In the genomic region with DNA sequence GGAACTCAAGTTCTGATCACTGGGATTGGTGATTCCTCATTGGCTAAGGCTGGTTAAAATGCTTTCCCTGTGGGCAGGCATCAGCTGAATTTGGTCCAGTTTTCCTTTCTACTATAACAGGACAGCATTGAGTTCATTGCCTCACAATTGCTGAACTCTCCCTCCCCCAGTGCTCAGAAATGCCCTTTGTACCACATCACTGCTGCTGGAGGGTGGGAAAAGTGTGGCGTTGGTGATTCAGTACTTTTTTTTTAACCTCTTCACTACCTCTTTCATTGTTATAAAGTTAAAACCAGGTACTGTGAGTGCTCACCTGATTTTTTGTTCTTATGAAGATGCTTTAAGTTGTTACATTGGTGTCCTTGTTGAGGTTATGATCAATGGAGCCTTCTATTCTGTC, we compare ENCODE assay signal across 17 cellular contexts.
DNase-seq lines count a peak whose midpoint lies in the region; ATAC-seq and TF ChIP-seq lines count a peak whose summit lies in the region.
"Had no signal": no experiment of that assay in that cellular context is flagged by ENCODE, and none has a peak within 500 bp of the region (broad histone marks: within the 10 kb centered on the region; RNA-seq: fewer than 3 reads in every experiment).

No MANE protein-coding gene starts in this region.

- H3K4ac ChIP-seq in mesenchymal stem cell (ENCODE audit: low read depth in 1 of 2, low read length in 2 of 2) = no peak overlapping the region

- WGBS in mesenchymal stem cell = no CpG with 5 or more reads among the region's 1 CpG

- no peak overlapping the region for H2AK5ac ChIP-seq in mesenchymal stem cell (ENCODE audit: low read length, severe bottlenecking)

- intact Hi-C loops in activated CD4-positive, alpha-beta T cell treated with anti-CD3 and anti-CD28 coated beads, Interleukin-2, amount 10 ng/mL, durations not matched to agents 24 days and 14 days (cut with micrococcal nuclease) = no loop called here
- intact Hi-C loops in activated T-helper 1 cell treated with anti-CD3 and anti-CD28 coated beads, Interleukin-12 subunit alpha, Interleukin-12 subunit beta, Interleukin-2, Interleukin-4 antibody, amounts not matched to agents 30 ng/mL and 10 ng/mL and 1 ng/mL, durations not matched to agents 14 hours and 24 hours and 36 hours (cut with micrococcal nuclease) = no loop called here

- H3K4me2 ChIP-seq in mesenchymal stem cell (ENCODE audit: low read length, poor library complexity, severe bottlenecking) = no peak overlapping the region
- H3K4me2 ChIP-seq: BLaER1 had no signal

- H3K79me1 ChIP-seq in mesenchymal stem cell (replicated peaks; ENCODE audit: low read length, poor library complexity, severe bottlenecking) = no peaks in the 10 kb centered on the region

- no peak overlapping the region for H4K91ac ChIP-seq in mesenchymal stem cell (ENCODE audit: low read length)

- H3K9me3 ChIP-seq in mesenchymal stem cell (ENCODE audit: control insufficient read depth, low read length) = peaks cover 14% of the 10 kb centered on the region
- H3K9me3 ChIP-seq: BLaER1 had no signal

- peak; percentile 29 for DNase-seq in activated CD4-positive, alpha-beta T cell treated with anti-CD3 and anti-CD28 coated beads, Interleukin-2, amount 10 ng/mL, durations not matched to agents 24 days and 14 days
- no peak for DNase-seq in activated CD4-positive, alpha-beta T cell treated with anti-CD3 and anti-CD28 coated beads, Interleukin-2, amount 50 U/mL, for 1 hour
- peak; percentile 3 for DNase-seq in HuH-7 (ENCODE audit: low spot score)
- peak; percentile 60 for DNase-seq in fibroblast of mammary gland (ENCODE audit: low read depth)
- peak; percentile 26 for DNase-seq in mesenchymal stem cell
- DNase-seq in substantia nigra (lab: John Stamatoyannopoulos, UW) = no peak
- no peak for DNase-seq in activated T-helper 1 cell treated with anti-CD3 and anti-CD28 coated beads, Interleukin-12 subunit alpha, Interleukin-12 subunit beta, Interleukin-2, Interleukin-4 antibody, amounts not matched to agents 30 ng/mL and 10 ng/mL and 1 ng/mL, durations not matched to agents 14 hours and 24 hours and 36 hours (ENCODE audit: low spot score)
- DNase-seq: AML-193; Calu3; CD8-positive, alpha-beta memory T cell; DMS 273 treated with DMSO at 0.1 percent for 48 hours; DMS79 had no signal

- no peak for TF ChIP-seq CTCF in fibroblast of mammary gland (conservative IDR thresholded peaks at IDR 0.05; ENCODE audit: control insufficient read depth, insufficient read depth, low read depth, low read length)

- no peak overlapping the region for H3K9ac ChIP-seq in mesenchymal stem cell (ENCODE audit: low read length)
- H3K9ac ChIP-seq: BLaER1 had no signal

- no peak overlapping the region for H3K18ac ChIP-seq in mesenchymal stem cell (ENCODE audit: low read depth in 1 of 2, low read length in 2 of 2)

- H3K27me3 ChIP-seq in mesenchymal stem cell (ENCODE audit: control insufficient read depth in 1 of 2, insufficient read depth in 1 of 2, low read length in 2 of 2) = peaks cover 0 to 5% of the 10 kb centered on the region in 2 experiments
- H3K27me3 ChIP-seq: BLaER1 had no signal

- no peak overlapping the region for H3K4me3 ChIP-seq in fibroblast of mammary gland (ENCODE audit: control insufficient read depth, low read depth, low read length)
- no peak overlapping the region for H3K4me3 ChIP-seq in mesenchymal stem cell (ENCODE audit: insufficient read depth in 1 of 2, low read depth in 1 of 2, low read length in 2 of 2)
- H3K4me3 ChIP-seq: BLaER1, GM12878 had no signal

- no peak overlapping the region for H3K4me3 Mint-ChIP-seq in activated CD4-positive, alpha-beta T cell treated with anti-CD3 and anti-CD28 coated beads, Interleukin-2, amount 10 ng/mL, durations not matched to agents 24 days and 14 days
- H3K4me3 Mint-ChIP-seq in activated T-helper 1 cell treated with anti-CD3 and anti-CD28 coated beads, Interleukin-12 subunit alpha, Interleukin-12 subunit beta, Interleukin-2, Interleukin-4 antibody, amounts not matched to agents 30 ng/mL and 10 ng/mL and 1 ng/mL, durations not matched to agents 14 hours and 24 hours and 36 hours = no peak overlapping the region
- H3K4me3 Mint-ChIP-seq: CD8-positive, alpha-beta memory T cell had no signal

- H3K27ac ChIP-seq in mesenchymal stem cell (ENCODE audit: low read length, poor library complexity, severe bottlenecking) = no peak overlapping the region
- H3K27ac ChIP-seq in substantia nigra (ENCODE audit: low read depth, low read length, poor library complexity, severe bottlenecking) = no peak overlapping the region
- H3K27ac ChIP-seq: 22Rv1, BLaER1 had no signal

- H3K4me1 ChIP-seq in mesenchymal stem cell (ENCODE audit: control insufficient read depth, insufficient read depth, low read depth, low read length) = no peaks in the 10 kb centered on the region
- H3K4me1 ChIP-seq: BLaER1 had no signal

- no peak overlapping the region for H2BK120ac ChIP-seq in mesenchymal stem cell (ENCODE audit: low read depth, low read length)

- peaks cover 7% of the 10 kb centered on the region for H3K4me1 Mint-ChIP-seq in activated CD4-positive, alpha-beta T cell treated with anti-CD3 and anti-CD28 coated beads, Interleukin-2, amount 10 ng/mL, durations not matched to agents 24 days and 14 days
- no peaks in the 10 kb centered on the region for H3K4me1 Mint-ChIP-seq in activated T-helper 1 cell treated with anti-CD3 and anti-CD28 coated beads, Interleukin-12 subunit alpha, Interleukin-12 subunit beta, Interleukin-2, Interleukin-4 antibody, amounts not matched to agents 30 ng/mL and 10 ng/mL and 1 ng/mL, durations not matched to agents 14 hours and 24 hours and 36 hours (ENCODE audit: low read depth)
- H3K4me1 Mint-ChIP-seq: CD8-positive, alpha-beta memory T cell had no signal

- ATAC-seq in GM18867 (IDR thresholded peaks at IDR 0.05; ENCODE audit: unreplicated experiment) = no peak
- ATAC-seq: GM12878, HCT116 had no signal

- H2BK12ac ChIP-seq in mesenchymal stem cell (ENCODE audit: low read length in 2 of 2) = no peak overlapping the region

- no peak overlapping the region for H4K8ac ChIP-seq in mesenchymal stem cell (ENCODE audit: low read length)

- H3K23ac ChIP-seq in mesenchymal stem cell (ENCODE audit: low read length in 2 of 2) = no peak overlapping the region

- H3K27ac Mint-ChIP-seq in activated CD4-positive, alpha-beta T cell treated with anti-CD3 and anti-CD28 coated beads, Interleukin-2, amount 10 ng/mL, durations not matched to agents 24 days and 14 days = no peak overlapping the region
- no peak overlapping the region for H3K27ac Mint-ChIP-seq in activated T-helper 1 cell treated with anti-CD3 and anti-CD28 coated beads, Interleukin-12 subunit alpha, Interleukin-12 subunit beta, Interleukin-2, Interleukin-4 antibody, amounts not matched to agents 30 ng/mL and 10 ng/mL and 1 ng/mL, durations not matched to agents 14 hours and 24 hours and 36 hours
- H3K27ac Mint-ChIP-seq: CD8-positive, alpha-beta memory T cell had no signal

- H2AFZ ChIP-seq in mesenchymal stem cell (ENCODE audit: low read depth, low read length) = no peak overlapping the region

- H3K14ac ChIP-seq in mesenchymal stem cell (ENCODE audit: low read length in 2 of 2) = no peak overlapping the region

- H2BK15ac ChIP-seq in mesenchymal stem cell (ENCODE audit: low read depth, poor library complexity, severe bottlenecking) = no peak overlapping the region

- H3K9me3 Mint-ChIP-seq in activated CD4-positive, alpha-beta T cell treated with anti-CD3 and anti-CD28 coated beads, Interleukin-2, amount 10 ng/mL, durations not matched to agents 24 days and 14 days = peaks cover 46% of the 10 kb centered on the region
- peaks cover 51% of the 10 kb centered on the region for H3K9me3 Mint-ChIP-seq in activated T-helper 1 cell treated with anti-CD3 and anti-CD28 coated beads, Interleukin-12 subunit alpha, Interleukin-12 subunit beta, Interleukin-2, Interleukin-4 antibody, amounts not matched to agents 30 ng/mL and 10 ng/mL and 1 ng/mL, durations not matched to agents 14 hours and 24 hours and 36 hours

- no peak overlapping the region for H2BK5ac ChIP-seq in mesenchymal stem cell (ENCODE audit: low read depth, low read length, poor library complexity, severe bottlenecking)

- no peaks in the 10 kb centered on the region for H3K27me3 Mint-ChIP-seq in activated CD4-positive, alpha-beta T cell treated with anti-CD3 and anti-CD28 coated beads, Interleukin-2, amount 10 ng/mL, durations not matched to agents 24 days and 14 days
- H3K27me3 Mint-ChIP-seq in activated T-helper 1 cell treated with anti-CD3 and anti-CD28 coated beads, Interleukin-12 subunit alpha, Interleukin-12 subunit beta, Interleukin-2, Interleukin-4 antibody, amounts not matched to agents 30 ng/mL and 10 ng/mL and 1 ng/mL, durations not matched to agents 14 hours and 24 hours and 36 hours (ENCODE audit: insufficient read depth) = no peaks in the 10 kb centered on the region

- H3K36me3 Mint-ChIP-seq in activated CD4-positive, alpha-beta T cell treated with anti-CD3 and anti-CD28 coated beads, Interleukin-2, amount 10 ng/mL, durations not matched to agents 24 days and 14 days (ENCODE audit: low read depth) = peaks cover 16% of the 10 kb centered on the region
- H3K36me3 Mint-ChIP-seq in activated T-helper 1 cell treated with anti-CD3 and anti-CD28 coated beads, Interleukin-12 subunit alpha, Interleukin-12 subunit beta, Interleukin-2, Interleukin-4 antibody, amounts not matched to agents 30 ng/mL and 10 ng/mL and 1 ng/mL, durations not matched to agents 14 hours and 24 hours and 36 hours (ENCODE audit: low read depth) = peaks cover 11% of the 10 kb centered on the region

- no peaks in the 10 kb centered on the region for H3K36me3 ChIP-seq in mesenchymal stem cell (ENCODE audit: control insufficient read depth in 1 of 2, insufficient read depth in 2 of 2, low read depth in 1 of 2, low read length in 2 of 2)
- H3K36me3 ChIP-seq: BLaER1 had no signal

Comparison
In these comparisons a context has a peak if more than half of its experiments do, and no peak if none do; other contexts are left out.
1. DNase-seq: peak in activated CD4-positive, alpha-beta T cell treated with anti-CD3 and anti-CD28 coated beads, Interleukin-2, amount 10 ng/mL, durations not matched to agents 24 days and 14 days (single experiment), HuH-7 (single experiment), fibroblast of mammary gland (single experiment) and mesenchymal stem cell (single experiment); none in activated CD4-positive, alpha-beta T cell treated with anti-CD3 and anti-CD28 coated beads, Interleukin-2, amount 50 U/mL, for 1 hour (single experiment), substantia nigra (0 of 49) and activated T-helper 1 cell treated with anti-CD3 and anti-CD28 coated beads, Interleukin-12 subunit alpha, Interleukin-12 subunit beta, Interleukin-2, Interleukin-4 antibody, amounts not matched to agents 30 ng/mL and 10 ng/mL and 1 ng/mL, durations not matched to agents 14 hours and 24 hours and 36 hours (single experiment).